ENCODE assay signal across 22 cellular contexts in genomic region chr4:6287017-6287788, GRCh38.
"Had no signal": no experiment of that assay in that cellular context is flagged by ENCODE, and none has a peak within 500 bp of the region (broad histone marks: within the 10 kb centered on the region; RNA-seq: fewer than 3 reads in every experiment).

No MANE protein-coding gene starts in this region.

- H3K27ac ChIP-seq: RWPE1, SJSA1, SK-N-MC had no signal

- H3K36me3 ChIP-seq: MG63, SJSA1 had no signal

- ATAC-seq: Panc1, PC-3 had no signal

- H3K4me3 ChIP-seq: MG63, SJSA1, SK-N-MC had no signal

- H3K4me1 ChIP-seq: SJSA1 had no signal

- H3K27me3 ChIP-seq: MG63, SJSA1 had no signal

- H3K9me3 ChIP-seq: MG63, SJSA1 had no signal

- DNase-seq: Karpas-422; KG1; MG63; NCI-H1092; NCI-H1105 treated with DMSO at 0.1 percent for 48 hours; NCI-H1417 treated with DMSO at 0.1 percent for 48 hours; NCI-H146; NCI-H1694 treated with DMSO at 0.1 percent for 48 hours; NCI-H1930; NCI-H2081; NCI-H2107; NCI-H2227 treated with DMSO at 0.1 percent for 48 hours; NCI-H524; NCI-H526 treated with DMSO at 0.1 percent for 48 hours; NCI-H748 treated with DMSO at 0.1 percent for 48 hours; NK-92 treated with Interleukin-12 subunit alpha and Interleukin-12 subunit beta, amount 100 ng/mL, for 24 hours; PC-3; SIG-M5 had no signal
